In genomic region chr2:161415041-161415440, GRCh38 we compare ENCODE assay signal across 7 cellular contexts. TPM values are rescaled to one million over a fixed set of nuclear protein-coding genes. Genes with fewer than 3 reads are reported as not detected.
DNase-seq lines count a peak whose midpoint lies in the region; ATAC-seq and TF ChIP-seq lines count a peak whose summit lies in the region.

No MANE protein-coding gene starts in this region.

- no CpG with 5 or more reads among the region's 13 CpGs for WGBS in trophoblast cell (ENCODE audit: extremely low coverage, insufficient coverage, insufficient read length)

- peak; percentile 2; the same call in 1 of the 3 replicates for ATAC-seq in GM23338

- H3K9me3 Mint-ChIP-seq in GM23338 = peaks cover 6% of the 10 kb centered on the region

- H4K12ac ChIP-seq in trophoblast cell (ENCODE audit: low read depth, low read length) = no peak overlapping the region

- no peak overlapping the region for H3K23ac ChIP-seq in trophoblast cell (ENCODE audit: low read length)

- peaks cover 62% of the 10 kb centered on the region for H3K4me1 Mint-ChIP-seq in GM23338

- H4K8ac ChIP-seq in trophoblast cell (ENCODE audit: low read depth, low read length) = no peak overlapping the region

- POLR2A ChIA-PET in GM10248 (lab: Yijun Ruan, JAX) = no interaction called here

- H3K9me2 ChIP-seq in GM23338 (ENCODE audit: insufficient read depth) = no peaks in the 10 kb centered on the region

- peaks cover 25% of the 10 kb centered on the region for H3F3A ChIP-seq in GM23338 (replicated peaks; ENCODE audit: low read depth)

- no peak overlapping the region for H3K27ac Mint-ChIP-seq in GM23338

- H4K20me1 ChIP-seq in GM23338 (replicated peaks; ENCODE audit: insufficient read depth) = peaks cover 23% of the 10 kb centered on the region

- H3K9me3 ChIP-seq in duodenal mucosa (ENCODE audit: control insufficient read depth in 1 of 2, low read length in 2 of 2) (no peaks in the 10 kb centered on the region), trophoblast cell (ENCODE audit: insufficient read depth, low read depth, low read length) (peaks cover 4% of the 10 kb centered on the region)

- H3K79me2 ChIP-seq in GM23338 (replicated peaks; ENCODE audit: insufficient read depth) = no peaks in the 10 kb centered on the region
- peaks cover 3% of the 10 kb centered on the region for H3K79me2 ChIP-seq in trophoblast cell (ENCODE audit: control insufficient read depth, insufficient read depth, low read length, poor library complexity)

- H3K14ac ChIP-seq in trophoblast cell (ENCODE audit: low read length) = no peak overlapping the region

- H3K36me3 Mint-ChIP-seq in GM23338 (ENCODE audit: low read depth) = peaks cover 9% of the 10 kb centered on the region; the same call in 2 of the 3 replicates

- H3K27ac ChIP-seq in GM23338 (ENCODE audit: low read depth) = no peak overlapping the region
- H3K27ac ChIP-seq in duodenal mucosa (ENCODE audit: low read depth, low read length) = no peak overlapping the region
- no peak overlapping the region for H3K27ac ChIP-seq in trophoblast cell (ENCODE audit: low read depth, low read length)

- no peak overlapping the region for H3K4ac ChIP-seq in trophoblast cell (ENCODE audit: low read depth, low read length)

- DNase-seq in GM10248 (ENCODE audit: extremely low spot score) = peak; percentile 34
- DNase-seq in GM23338 (ENCODE audit: low spot score) = peak; percentile 41
- DNase-seq in NCI-H774 (lab: John Stamatoyannopoulos, UW) = peak; percentile 26
- DNase-seq in trophoblast cell = no peak
- no peak for DNase-seq in AG08396 (ENCODE audit: low spot score)
- no peak for DNase-seq in glomerular visceral epithelial cell (ENCODE audit: extremely low spot score)

- H2BK12ac ChIP-seq in trophoblast cell (ENCODE audit: low read length) = no peak overlapping the region

- H3K4me3 ChIP-seq in GM23338 (peak overlapping the region; percentile 63), duodenal mucosa (ENCODE audit: low read depth in 1 of 2, low read length in 2 of 2) (peak overlapping the region; percentile 62 to 63), trophoblast cell (ENCODE audit: low read depth, low read length) (no peak overlapping the region)

- H2AK5ac ChIP-seq in trophoblast cell (ENCODE audit: low read length) = no peak overlapping the region

- H2AFZ ChIP-seq in GM23338 (no peak overlapping the region), trophoblast cell (ENCODE audit: insufficient read depth, low read length, poor library complexity) (peak overlapping the region; percentile 46)

- peaks cover 74% of the 10 kb centered on the region for H3K27me3 Mint-ChIP-seq in GM23338 (ENCODE audit: insufficient read depth, low read depth, poor library complexity)

- H3K27me3 ChIP-seq in GM23338 (ENCODE audit: insufficient read depth) = peaks cover 96% of the 10 kb centered on the region
- H3K27me3 ChIP-seq in duodenal mucosa (ENCODE audit: control insufficient read depth in 1 of 2, insufficient read depth in 2 of 2, low read length in 2 of 2) = peaks cover 57 to 66% of the 10 kb centered on the region in 2 donors
- H3K27me3 ChIP-seq in trophoblast cell (ENCODE audit: insufficient read depth, low read length) = peaks cover 51% of the 10 kb centered on the region

- TF ChIP-seq CTCF in GM10248 (IDR thresholded peaks at IDR 0.05; ENCODE audit: control extremely low read depth, extremely low read depth, low read depth, missing control alignments) = no peak
- no peak for TF ChIP-seq CTCF in GM23338 (conservative IDR thresholded peaks at IDR 0.05; ENCODE audit: low read depth in 2 of 2)

- H3K79me1 ChIP-seq in trophoblast cell (ENCODE audit: low read length) = peaks cover 2% of the 10 kb centered on the region

- H3K4me1 ChIP-seq in GM23338 (ENCODE audit: insufficient read depth) = peaks cover 58% of the 10 kb centered on the region
- H3K4me1 ChIP-seq in duodenal mucosa (ENCODE audit: control insufficient read depth in 1 of 2, insufficient read depth in 2 of 2, low read length in 2 of 2) = peaks cover 23 to 28% of the 10 kb centered on the region in 2 donors
- peaks cover 3 to 11% of the 10 kb centered on the region in 2 experiments for H3K4me1 ChIP-seq in trophoblast cell (ENCODE audit: control insufficient read depth in 1 of 2, insufficient read depth in 2 of 2, low read length in 2 of 2)

- H2BK120ac ChIP-seq in trophoblast cell (ENCODE audit: insufficient read depth, low read length, poor library complexity) = no peak overlapping the region

- no peak overlapping the region for H3K9ac ChIP-seq in duodenal mucosa (ENCODE audit: low read depth in 1 of 2, low read length in 2 of 2)
- no peak overlapping the region for H3K9ac ChIP-seq in trophoblast cell (ENCODE audit: low read length)

- no peak overlapping the region for H3K18ac ChIP-seq in trophoblast cell (ENCODE audit: low read length)

- CTCF ChIA-PET in GM10248 (lab: Yijun Ruan, JAX) = interaction anchor here (0.8 kb wide), 1 partner anchor 142 kb away, joined by 3 read pairs; no protein-coding TSS in a partner anchor

- peak overlapping the region; percentile 85 for H3K4me2 ChIP-seq in GM23338
- peak overlapping the region; percentile 94 for H3K4me2 ChIP-seq in trophoblast cell (ENCODE audit: low read length)

- H2BK5ac ChIP-seq in trophoblast cell (ENCODE audit: low read depth, low read length, poor library complexity) = no peak overlapping the region

- no peak overlapping the region for H4K91ac ChIP-seq in trophoblast cell (ENCODE audit: low read depth, low read length)

- H3K36me3 ChIP-seq in GM23338 (ENCODE audit: insufficient read depth) (no peaks in the 10 kb centered on the region), duodenal mucosa (ENCODE audit: control insufficient read depth in 1 of 2, insufficient read depth in 2 of 2, low read length in 2 of 2) (peaks cover 0 to 4% of the 10 kb centered on the region in 2 donors), trophoblast cell (ENCODE audit: control insufficient read depth in 1 of 2, insufficient read depth in 2 of 2, low read length in 2 of 2) (peaks cover 0 to 2% of the 10 kb centered on the region in 2 experiments)

- peak overlapping the region; percentile 71 for H3K4me3 Mint-ChIP-seq in GM23338

TF ChIP-seq in GM23338, 12 proteins besides CTCF, POLR2A, EP300 and RAD21:
- TF ChIP-seq POLR2AphosphoS5 (IDR thresholded peaks at IDR 0.05; ENCODE audit: low read depth) (no peak), ZNF114 (CRISPR knock-in tag; IDR thresholded peaks at IDR 0.05) (no peak), EZH2 (IDR thresholded peaks at IDR 0.05; ENCODE audit: low read depth, unreplicated experiment) (peak; percentile 82), CREB1 (CRISPR knock-in tag; IDR thresholded peaks at IDR 0.05; ENCODE audit: low read depth) (no peak), ZNF331 (CRISPR knock-in tag; IDR thresholded peaks at IDR 0.05; ENCODE audit: low read depth) (no peak), NANOG (IDR thresholded peaks at IDR 0.05; ENCODE audit: borderline replicate concordance) (no peak)
TF ChIP-seq in GM23338: peak in this region for 1.

RNA-seq across cellular contexts. Expression of gene TBR1, which starts 1.1 kb away (rescaled TPM):
- total RNA-seq in GM23338 (2014; rRNA removed; shearing (Covaris generic)) = not detected in 2 replicates
- polyA plus RNA-seq in GM23338 (2016; fragmentation: Nextera tagmentation; extraction: Ambion mirVana) = not detected in 2 replicates
- polyA plus RNA-seq in trophoblast cell (2013) = 0.21 and 0.28 TPM in 2 replicates

Comparison
In these comparisons a context has a peak if more than half of its experiments do, and no peak if none do; other contexts are left out.
1. DNase-seq: peak in GM10248 (single experiment), GM23338 (single experiment) and NCI-H774 (single experiment); none in trophoblast cell (0 of 2), AG08396 (single experiment) and glomerular visceral epithelial cell (single experiment).